Comparison of ENCODE assay signal across 8 cellular contexts in the genomic region with DNA sequence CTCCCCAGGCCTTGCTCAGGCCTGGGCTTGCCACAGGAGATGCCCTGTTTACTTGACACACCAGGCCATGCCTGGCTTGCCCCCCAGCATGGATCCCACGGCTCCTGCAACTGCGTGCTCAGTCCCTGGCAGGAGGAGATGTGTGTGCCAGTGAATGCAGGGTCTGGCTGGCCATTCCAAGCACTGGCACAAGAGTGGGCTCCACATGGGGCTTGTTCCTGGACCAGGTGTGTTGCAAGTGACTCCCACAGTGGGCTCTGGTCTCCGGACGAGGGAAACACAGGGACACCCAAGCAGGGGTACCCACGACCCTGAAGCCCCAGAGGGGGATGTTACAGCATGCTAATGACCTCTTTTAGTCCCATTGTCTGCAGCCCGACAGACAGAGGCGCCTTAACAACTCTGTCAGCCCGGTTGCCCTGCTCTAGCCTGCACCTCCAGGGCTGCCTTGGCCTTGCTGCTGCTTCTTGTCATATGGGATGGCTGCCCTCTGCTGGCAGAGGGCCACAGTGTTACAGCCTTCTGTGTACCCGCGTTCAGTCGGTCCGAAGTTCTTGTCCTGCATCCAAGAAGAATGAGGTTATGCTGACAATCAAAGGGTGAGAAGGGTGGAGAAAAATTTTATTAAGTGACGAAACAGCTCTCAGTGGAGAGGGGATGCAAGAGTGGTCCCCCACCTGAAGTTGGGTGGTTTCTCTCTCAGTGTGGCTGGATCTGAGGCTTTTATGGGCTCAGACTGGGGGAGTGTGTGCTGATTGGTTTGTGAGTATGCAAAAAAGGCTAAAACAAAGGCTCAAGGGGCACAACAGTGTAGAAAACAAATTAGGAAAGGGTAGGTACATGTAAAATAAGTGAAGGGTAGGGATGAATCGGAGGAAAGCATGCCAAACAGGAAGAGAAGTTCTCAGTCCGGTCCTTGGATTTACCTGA.
DNase-seq lines count a peak whose midpoint lies in the region; ATAC-seq and TF ChIP-seq lines count a peak whose summit lies in the region.

No MANE protein-coding gene starts in this region.

- H3K27me3 ChIP-seq in NT2/D1 (ENCODE audit: insufficient read depth, insufficient read length) (no peaks in the 10 kb centered on the region), esophagus squamous epithelium (no peaks in the 10 kb centered on the region)

- ATAC-seq in left ventricle myocardium superior: peak; percentile 47

- H3K4me1 ChIP-seq in NT2/D1 (ENCODE audit: insufficient read depth, insufficient read length) (no peaks in the 10 kb centered on the region), esophagus squamous epithelium (no peaks in the 10 kb centered on the region)

- H3K9me3 ChIP-seq in NT2/D1 (ENCODE audit: insufficient read depth, low read length) (peaks cover 9% of the 10 kb centered on the region; the same call in 1 of the 2 replicates), esophagus squamous epithelium (no peaks in the 10 kb centered on the region)

- H3K36me3 ChIP-seq in NT2/D1 (ENCODE audit: insufficient read depth, insufficient read length, low read length) (no peaks in the 10 kb centered on the region), esophagus squamous epithelium (no peaks in the 10 kb centered on the region)

- no peak overlapping the region for H3K27ac ChIP-seq in esophagus squamous epithelium

- H3K27ac Mint-ChIP-seq in activated T-helper 2 cell treated with anti-CD3 and anti-CD28 coated beads, Interferon-gamma antibody, Interleukin-2, Interleukin-4, amounts not matched to agents 10 μg/mL and 5 μg/mL and 100 μg/mL, durations not matched to agents 14 hours and 24 hours and 36 hours: no peak overlapping the region

- 78 to 84% methylated on average over 5 to 12 of the region's 15 CpGs for WGBS in esophagus squamous epithelium, 2 donors

- H3K4me1 Mint-ChIP-seq in activated T-helper 2 cell treated with anti-CD3 and anti-CD28 coated beads, Interferon-gamma antibody, Interleukin-2, Interleukin-4, amounts not matched to agents 10 μg/mL and 5 μg/mL and 100 μg/mL, durations not matched to agents 14 hours and 24 hours and 36 hours (ENCODE audit: low read depth): no peaks in the 10 kb centered on the region

- TF ChIP-seq CTCF in GM12874 (IDR thresholded peaks at IDR 0.05; ENCODE audit: insufficient read depth, low read depth, low read length) (peak; percentile 38; the same call in 1 of the 2 replicates), esophagus squamous epithelium (IDR thresholded peaks at IDR 0.05) (peak in 3 of 6 experiments; percentile 18 to 56 (median 18))

- H3K4me3 ChIP-seq in NT2/D1 (ENCODE audit: insufficient read length, low read depth) (no peak overlapping the region), esophagus squamous epithelium (no peak overlapping the region)

- no peaks in the 10 kb centered on the region for H3K9me3 Mint-ChIP-seq in activated T-helper 2 cell treated with anti-CD3 and anti-CD28 coated beads, Interferon-gamma antibody, Interleukin-2, Interleukin-4, amounts not matched to agents 10 μg/mL and 5 μg/mL and 100 μg/mL, durations not matched to agents 14 hours and 24 hours and 36 hours

- DNase-seq in 8988T: peak; percentile 12
- peak; percentile 71 for DNase-seq in NT2/D1 (ENCODE audit: low read depth, low spot score)
- peak; percentile 22 for DNase-seq in activated T-helper 2 cell treated with anti-CD3 and anti-CD28 coated beads, Interferon-gamma antibody, Interleukin-2, Interleukin-4, amounts not matched to agents 10 μg/mL and 5 μg/mL and 100 μg/mL, durations not matched to agents 14 hours and 24 hours and 36 hours (ENCODE audit: low spot score)
- peak; percentile 41 for DNase-seq in left ventricle myocardium superior
- peak; percentile 28 to 53 for DNase-seq in stimulated activated CD4-positive, alpha-beta T cell treated with anti-CD3 and anti-CD28 coated beads, Interleukin-2, amount 100 ng/mL, for 24 hours
- no peak for DNase-seq in esophagus squamous epithelium (lab: John Stamatoyannopoulos, UW)
- no peak for DNase-seq in NCI-H2196 (lab: John Stamatoyannopoulos, UW; ENCODE audit: unreplicated experiment)

- no peaks in the 10 kb centered on the region for H3K36me3 Mint-ChIP-seq in activated T-helper 2 cell treated with anti-CD3 and anti-CD28 coated beads, Interferon-gamma antibody, Interleukin-2, Interleukin-4, amounts not matched to agents 10 μg/mL and 5 μg/mL and 100 μg/mL, durations not matched to agents 14 hours and 24 hours and 36 hours (ENCODE audit: low read depth)

- intact Hi-C loops in activated T-helper 2 cell treated with anti-CD3 and anti-CD28 coated beads, Interferon-gamma antibody, Interleukin-2, Interleukin-4, amounts not matched to agents 10 μg/mL and 5 μg/mL and 100 μg/mL, durations not matched to agents 14 hours and 24 hours and 36 hours (cut with micrococcal nuclease): loop anchor here (1.0 to 10.0 kb wide), 3 partner anchors 211 to 303 kb away; no protein-coding TSS in a partner anchor
- intact Hi-C loops in left ventricle myocardium superior (cut with micrococcal nuclease) (no loop called here), esophagus squamous epithelium (cut with DNase I) (no loop called here)

- H3K4me3 Mint-ChIP-seq in activated T-helper 2 cell treated with anti-CD3 and anti-CD28 coated beads, Interferon-gamma antibody, Interleukin-2, Interleukin-4, amounts not matched to agents 10 μg/mL and 5 μg/mL and 100 μg/mL, durations not matched to agents 14 hours and 24 hours and 36 hours (ENCODE audit: low read depth): no peak overlapping the region

- H3K27me3 Mint-ChIP-seq in activated T-helper 2 cell treated with anti-CD3 and anti-CD28 coated beads, Interferon-gamma antibody, Interleukin-2, Interleukin-4, amounts not matched to agents 10 μg/mL and 5 μg/mL and 100 μg/mL, durations not matched to agents 14 hours and 24 hours and 36 hours (ENCODE audit: low read depth): no peaks in the 10 kb centered on the region

- H3K9ac ChIP-seq in NT2/D1 (ENCODE audit: insufficient read length, low read depth): no peak overlapping the region

- no peak for TF ChIP-seq POLR2A in esophagus squamous epithelium (IDR thresholded peaks at IDR 0.05)

Comparison
In these comparisons a context has a peak if more than half of its experiments do, and no peak if none do; other contexts are left out.
1. DNase-seq: peak in 8988T (single experiment), NT2/D1 (single experiment), activated T-helper 2 cell treated with anti-CD3 and anti-CD28 coated beads, Interferon-gamma antibody, Interleukin-2, Interleukin-4, amounts not matched to agents 10 μg/mL and 5 μg/mL and 100 μg/mL, durations not matched to agents 14 hours and 24 hours and 36 hours (single experiment), left ventricle myocardium superior (single experiment) and stimulated activated CD4-positive, alpha-beta T cell treated with anti-CD3 and anti-CD28 coated beads, Interleukin-2, amount 100 ng/mL, for 24 hours (2 of 2); none in esophagus squamous epithelium (single experiment) and NCI-H2196 (single experiment).